13 cellular contexts compared by ENCODE assay signal in the genomic region with DNA sequence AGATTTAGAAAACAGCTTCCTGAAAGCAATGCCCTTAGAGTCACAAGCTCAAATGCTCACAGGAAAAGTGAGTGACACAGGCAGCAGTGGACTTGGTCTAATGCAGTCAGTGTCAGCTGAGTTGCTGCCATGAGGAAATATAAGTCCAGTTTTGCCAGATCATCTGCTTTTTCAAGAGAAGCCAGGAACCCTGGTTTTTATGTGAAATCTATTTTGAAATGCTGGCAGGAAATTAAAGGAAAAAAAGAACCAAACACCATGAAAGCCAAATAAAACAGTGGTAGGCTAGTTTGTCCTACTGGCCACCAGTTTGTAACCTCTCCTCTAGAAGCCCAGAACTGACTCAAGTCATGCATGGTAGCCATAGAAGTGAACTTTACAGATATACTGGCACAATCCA.
DNase-seq lines count a peak whose midpoint lies in the region; ATAC-seq and TF ChIP-seq lines count a peak whose summit lies in the region.
"Had no signal": no experiment of that assay in that cellular context is flagged by ENCODE, and none has a peak within 500 bp of the region (broad histone marks: within the 10 kb centered on the region; RNA-seq: fewer than 3 reads in every experiment).

No MANE protein-coding gene starts in this region.

- ATAC-seq in CD8-positive, alpha-beta T cell: no peak
- no peak for ATAC-seq in activated CD8-positive, alpha-beta T cell treated with anti-CD3 and anti-CD28 coated beads, Interleukin-2, amount 10 ng/mL, durations not matched to agents 7 days and 5 days

- POLR2A ChIA-PET in CD8-positive, alpha-beta T cell (lab: Charles Lee): no interaction called here
- POLR2A ChIA-PET in activated CD8-positive, alpha-beta T cell treated with anti-CD3 and anti-CD28 coated beads, Interleukin-2, amount 10 ng/mL, durations not matched to agents 7 days and 5 days (lab: Charles Lee): no interaction called here

- no peak overlapping the region for H3K4me3 ChIP-seq in CD8-positive, alpha-beta T cell (ENCODE audit: low read depth, low read length)
- H3K4me3 ChIP-seq in breast epithelium: no peak overlapping the region
- H3K4me3 ChIP-seq in skeletal muscle satellite cell (ENCODE audit: low read length): no peak overlapping the region
- H3K4me3 ChIP-seq: lung, smooth muscle cell had no signal

- in situ Hi-C loops in ACHN (cut with HindIII; ENCODE audit: low pct_ligation_motif_present, low pct_unique_long_range_greater_than_20kb, low sequenced_read_pairs): no loop called here

- no peaks in the 10 kb centered on the region for H3K36me3 ChIP-seq in CD8-positive, alpha-beta T cell (ENCODE audit: insufficient read depth, low read length)
- no peaks in the 10 kb centered on the region for H3K36me3 ChIP-seq in breast epithelium
- no peaks in the 10 kb centered on the region for H3K36me3 ChIP-seq in skeletal muscle satellite cell (ENCODE audit: insufficient read depth, low read length)

- H3K4me1 ChIP-seq in CD8-positive, alpha-beta T cell (ENCODE audit: insufficient read depth, low read length): no peaks in the 10 kb centered on the region
- H3K4me1 ChIP-seq in breast epithelium (peaks cover 0 to 10% of the 10 kb centered on the region in 2 donors), skeletal muscle satellite cell (ENCODE audit: control insufficient read depth, insufficient read depth, low read length) (peaks cover 37% of the 10 kb centered on the region)

- peak overlapping the region; percentile 35 for H3K27ac Mint-ChIP-seq in CD8-positive, alpha-beta T cell
- no peak overlapping the region for H3K27ac Mint-ChIP-seq in activated CD8-positive, alpha-beta T cell treated with anti-CD3 and anti-CD28 coated beads, Interleukin-2, amount 10 ng/mL, durations not matched to agents 7 days and 5 days

- no peak overlapping the region for H3K27ac ChIP-seq in CD8-positive, alpha-beta T cell (ENCODE audit: low read depth, low read length)
- H3K27ac ChIP-seq in breast epithelium: peak overlapping the region; percentile 81 to 83
- H3K27ac ChIP-seq: HL-60 had no signal

- H3K27me3 ChIP-seq in CD8-positive, alpha-beta T cell (ENCODE audit: insufficient read depth, low read length): no peaks in the 10 kb centered on the region
- H3K27me3 ChIP-seq in breast epithelium: no peaks in the 10 kb centered on the region
- H3K27me3 ChIP-seq in skeletal muscle satellite cell (ENCODE audit: control insufficient read depth, insufficient read depth, low read length): no peaks in the 10 kb centered on the region

- peaks cover 12% of the 10 kb centered on the region for H3K36me3 Mint-ChIP-seq in CD8-positive, alpha-beta T cell
- no peaks in the 10 kb centered on the region for H3K36me3 Mint-ChIP-seq in activated CD8-positive, alpha-beta T cell treated with anti-CD3 and anti-CD28 coated beads, Interleukin-2, amount 10 ng/mL, durations not matched to agents 7 days and 5 days (ENCODE audit: low read depth)

- TF ChIP-seq CTCF in CD8-positive, alpha-beta T cell (IDR thresholded peaks at IDR 0.05): no peak
- TF ChIP-seq CTCF in breast epithelium (IDR thresholded peaks at IDR 0.05): no peak

- no peak overlapping the region for H3K4me2 ChIP-seq in skeletal muscle satellite cell (ENCODE audit: low read length)
- H3K4me2 ChIP-seq: smooth muscle cell had no signal

- H3K9me3 Mint-ChIP-seq in CD8-positive, alpha-beta T cell: no peaks in the 10 kb centered on the region
- no peaks in the 10 kb centered on the region for H3K9me3 Mint-ChIP-seq in activated CD8-positive, alpha-beta T cell treated with anti-CD3 and anti-CD28 coated beads, Interleukin-2, amount 10 ng/mL, durations not matched to agents 7 days and 5 days (ENCODE audit: insufficient read depth)

- no peaks in the 10 kb centered on the region for H3K27me3 Mint-ChIP-seq in CD8-positive, alpha-beta T cell (ENCODE audit: low read depth)
- H3K27me3 Mint-ChIP-seq in activated CD8-positive, alpha-beta T cell treated with anti-CD3 and anti-CD28 coated beads, Interleukin-2, amount 10 ng/mL, durations not matched to agents 7 days and 5 days (ENCODE audit: low read depth): no peaks in the 10 kb centered on the region

- peaks cover 11% of the 10 kb centered on the region for H3K4me1 Mint-ChIP-seq in CD8-positive, alpha-beta T cell (ENCODE audit: low read depth)
- H3K4me1 Mint-ChIP-seq in activated CD8-positive, alpha-beta T cell treated with anti-CD3 and anti-CD28 coated beads, Interleukin-2, amount 10 ng/mL, durations not matched to agents 7 days and 5 days (ENCODE audit: low read depth): peaks cover 12% of the 10 kb centered on the region

- H3K9ac ChIP-seq in skeletal muscle satellite cell (ENCODE audit: low read depth, low read length): peak overlapping the region; percentile 46

- intact Hi-C loops in CD8-positive, alpha-beta T cell (cut with DNase I, micrococcal nuclease): loop anchor here in 1 of 2 experiments (10.0 kb wide), 1 partner anchor 58 kb away; no protein-coding TSS in a partner anchor
- intact Hi-C loops in breast epithelium (cut with DNase I; ENCODE audit: low total_unique reads) (loop anchor here (10.0 kb wide), 2 partner anchors 262 to 652 kb away; partner anchors contain the start of gene ZFP36L2), posterior vena cava (cut with DNase I) (loop anchor here in 1 of 2 donors (10.0 kb wide), 2 partner anchors 462 to 512 kb away; no protein-coding TSS in a partner anchor)

- TF ChIP-seq POLR2A in breast epithelium (IDR thresholded peaks at IDR 0.05): no peak

- no peak overlapping the region for H3K4me3 Mint-ChIP-seq in CD8-positive, alpha-beta T cell
- H3K4me3 Mint-ChIP-seq in activated CD8-positive, alpha-beta T cell treated with anti-CD3 and anti-CD28 coated beads, Interleukin-2, amount 10 ng/mL, durations not matched to agents 7 days and 5 days: no peak overlapping the region

- DNase-seq in CD8-positive, alpha-beta T cell: no peak
- DNase-seq in breast epithelium (ENCODE audit: low spot score in 2 of 2) (no peak), kidney tubule cell (ENCODE audit: low spot score) (peak; percentile 12), SIG-M5 (lab: John Stamatoyannopoulos, UW) (no peak), ACHN (no peak), posterior vena cava (ENCODE audit: low spot score) (no peak)
- no peak for DNase-seq in activated CD8-positive, alpha-beta T cell treated with anti-CD3 and anti-CD28 coated beads, Interleukin-2, amount 10 ng/mL, durations not matched to agents 7 days and 5 days
- DNase-seq: NCI-H1417, NCI-H82 had no signal

- no peaks in the 10 kb centered on the region for H3K9me3 ChIP-seq in CD8-positive, alpha-beta T cell (ENCODE audit: low read length)
- no peaks in the 10 kb centered on the region for H3K9me3 ChIP-seq in breast epithelium
- no peaks in the 10 kb centered on the region for H3K9me3 ChIP-seq in skeletal muscle satellite cell (replicated peaks; ENCODE audit: low read length)

- CTCF ChIA-PET in CD8-positive, alpha-beta T cell (lab: Charles Lee): interaction anchor here (0.7 to 4.2 kb wide), 6 partner anchors 56 to 974 kb away, joined by 3 to 82 read pairs (median 25); no protein-coding TSS in a partner anchor
- CTCF ChIA-PET in activated CD8-positive, alpha-beta T cell treated with anti-CD3 and anti-CD28 coated beads, Interleukin-2, amount 10 ng/mL, durations not matched to agents 7 days and 5 days (lab: Charles Lee): interaction anchor here (2.6 to 4.2 kb wide), 3 partner anchors 26 to 539 kb away, joined by 7 to 91 read pairs (median 36); partner anchors contain the start of gene ZFP36L2
